ENCODE assay signal across 8 cellular contexts in genomic region chr9:70484232-70485130, GRCh38.
DNase-seq lines count a peak whose midpoint lies in the region; ATAC-seq and TF ChIP-seq lines count a peak whose summit lies in the region.

No MANE protein-coding gene starts in this region.

- TF ChIP-seq CTCF in GM10266 (IDR thresholded peaks at IDR 0.05; ENCODE audit: control insufficient read depth, insufficient read depth, low read depth, missing control alignments), result peak; percentile 63
- peak; percentile 84 for TF ChIP-seq CTCF in astrocyte of the cerebellum (IDR thresholded peaks at IDR 0.05; ENCODE audit: low read depth, low read length, missing control alignments)

- 34% methylated on average over 8 of the region's 8 CpGs for WGBS in right cardiac atrium

- peak; percentile 82 for ATAC-seq in HG02678 (IDR thresholded peaks at IDR 0.05; ENCODE audit: unreplicated experiment)
- ATAC-seq in right cardiac atrium, result peak; percentile 59 to 75
- peak; percentile 61 for ATAC-seq in sciatic nerve

- in situ Hi-C loops in astrocyte of the cerebellum (cut with HindIII; ENCODE audit: low sequenced_read_pairs), result loop anchor here (5.0 to 10.0 kb wide), 3 partner anchors 38 to 110 kb away; no protein-coding TSS in a partner anchor

- no peaks in the 10 kb centered on the region for H3K27me3 ChIP-seq in right cardiac atrium (ENCODE audit: control insufficient read depth, insufficient read depth)

- no peak overlapping the region for H3K4me3 ChIP-seq in astrocyte of the cerebellum (ENCODE audit: low read depth, low read length)
- H3K4me3 ChIP-seq in right cardiac atrium (ENCODE audit: low read length), result no peak overlapping the region

- intact Hi-C loops in right cardiac atrium (cut with DNase I) (loop anchor here (5.0 to 10.0 kb wide), 6 partner anchors 62 to 130 kb away; partner anchors contain the start of gene KLF9 (in 1 of the 4)), sciatic nerve (cut with DNase I) (loop anchor here (5.0 to 10.0 kb wide), 2 partner anchors 72 to 120 kb away; partner anchors contain the start of gene KLF9)

- H3K4me1 ChIP-seq in right cardiac atrium (ENCODE audit: control insufficient read depth, insufficient read depth, low read length), result peaks cover 35% of the 10 kb centered on the region

- H3K27ac ChIP-seq in right cardiac atrium (ENCODE audit: low read length), result peak overlapping the region; percentile 74

- peak; percentile 86 for DNase-seq in AG20443 (ENCODE audit: low spot score)
- DNase-seq in GM10266 (ENCODE audit: extremely low spot score), result peak; percentile 61
- DNase-seq in NCI-H2107 (lab: John Stamatoyannopoulos, UW), result peak; percentile 29
- peak; percentile 64 for DNase-seq in astrocyte of the cerebellum (ENCODE audit: low read depth)
- no peak for DNase-seq in right cardiac atrium
- no peak for DNase-seq in sciatic nerve (ENCODE audit: low spot score)
- DNase-seq in effector CD8-positive, alpha-beta T cell (lab: John Stamatoyannopoulos, UW), result no peak

- H3K9me3 ChIP-seq in right cardiac atrium (ENCODE audit: control insufficient read depth, low read length), result no peaks in the 10 kb centered on the region

Comparison
In these comparisons a context has a peak if more than half of its experiments do, and no peak if none do; other contexts are left out.
1. DNase-seq: peak in AG20443 (single experiment), GM10266 (single experiment), NCI-H2107 (single experiment) and astrocyte of the cerebellum (single experiment); none in right cardiac atrium (0 of 3), sciatic nerve (single experiment) and effector CD8-positive, alpha-beta T cell (single experiment).
2. Peak in every context shown above with its lines, with median percentiles within 50 percentile points of each other: ATAC-seq.